In the genomic region with DNA sequence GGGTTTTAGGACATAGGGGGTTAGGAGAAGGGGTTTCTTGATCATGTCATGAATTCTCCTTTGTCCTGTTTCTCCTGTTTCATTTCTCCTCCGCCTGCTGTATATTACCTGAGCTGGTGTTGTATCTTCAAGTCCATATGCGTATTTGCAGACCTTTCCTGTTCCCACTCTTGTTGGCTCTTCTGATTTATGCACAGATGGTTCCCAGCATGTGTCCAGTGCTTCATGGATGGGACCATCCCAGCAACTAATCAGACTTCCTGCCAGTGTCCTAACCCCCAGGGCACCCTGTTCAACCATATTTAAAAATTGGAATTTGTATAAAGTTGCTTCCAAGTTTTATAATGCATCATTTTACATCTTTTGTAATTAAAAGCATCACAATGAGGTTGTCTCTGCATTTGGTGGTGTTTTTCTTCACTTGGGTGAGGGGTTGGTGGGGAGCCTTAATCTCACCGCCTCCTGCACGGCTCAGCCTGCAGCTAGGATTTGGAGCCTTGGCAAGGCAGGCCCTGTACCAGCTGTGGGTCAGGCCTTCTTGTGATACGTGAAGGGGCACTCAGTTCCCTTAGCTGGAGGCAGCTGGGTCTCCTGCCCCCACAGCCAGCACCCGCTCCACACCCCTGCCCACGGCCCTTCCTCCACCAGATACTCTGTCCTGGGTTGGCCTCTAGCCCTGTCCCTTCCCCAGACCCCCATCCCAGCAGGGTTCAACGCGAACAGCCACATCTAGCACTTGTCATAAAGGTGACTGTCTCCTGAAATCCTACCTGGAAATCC, we compare ENCODE assay signal across 14 cellular contexts.
A peak's percentile ranks its signal among the peaks of the same experiment; 100 is the strongest.
DNase-seq lines count a peak whose midpoint lies in the region; ATAC-seq, FAIRE-seq and TF ChIP-seq lines count a peak whose summit lies in the region.
"Had no signal": no experiment of that assay in that cellular context is flagged by ENCODE, and none has a peak within 500 bp of the region (broad histone marks: within the 10 kb centered on the region; RNA-seq: fewer than 3 reads in every experiment).

No MANE protein-coding gene starts in this region.

- no peak overlapping the region for H3K4me3 Mint-ChIP-seq in activated CD4-positive, alpha-beta T cell treated with anti-CD3 and anti-CD28 coated beads for 36 hours
- no peak overlapping the region for H3K4me3 Mint-ChIP-seq in neural crest cell

- no peak for DNase-seq in activated CD4-positive, alpha-beta T cell treated with anti-CD3 and anti-CD28 coated beads for 36 hours
- no peak for DNase-seq in activated CD4-positive, alpha-beta T cell treated with anti-CD3 and anti-CD28 coated beads for 48 hours
- DNase-seq in NCI-H524 (lab: John Stamatoyannopoulos, UW) (peak; percentile 71 to 89), cerebellar cortex (ENCODE audit: low spot score) (peak; percentile 84), neural crest cell (ENCODE audit: low read depth, low spot score) (no peak), RCC 7860 (ENCODE audit: low spot score) (no peak), GDM1 (lab: John Stamatoyannopoulos, UW) (no peak), GM03348 (ENCODE audit: low spot score) (no peak)
- DNase-seq: CD4-positive, alpha-beta memory T cell; NCI-H187 treated with DMSO at 0.1 percent for 48 hours; NCI-H510A; PC-3 had no signal

- CTCF ChIA-PET in activated CD4-positive, alpha-beta T cell treated with anti-CD3 and anti-CD28 coated beads for 36 hours (lab: Charles Lee), result interaction anchor here (0.6 to 0.7 kb wide), 2 partner anchors 249 to 343 kb away, joined by 3 read pairs; no protein-coding TSS in a partner anchor

- POLR2A ChIA-PET in activated CD4-positive, alpha-beta T cell treated with anti-CD3 and anti-CD28 coated beads for 36 hours (lab: Charles Lee), result no interaction called here

- intact Hi-C loops in activated CD4-positive, alpha-beta T cell treated with anti-CD3 and anti-CD28 coated beads for 36 hours (cut with DNase I, micrococcal nuclease), result loop anchor here in 1 of 2 experiments (5.0 kb wide), 3 partner anchors 167 to 257 kb away; a partner anchor contains a TSS

- H3K27me3 Mint-ChIP-seq in activated CD4-positive, alpha-beta T cell treated with anti-CD3 and anti-CD28 coated beads for 36 hours, result no peaks in the 10 kb centered on the region
- H3K27me3 Mint-ChIP-seq in neural crest cell (ENCODE audit: low read depth), result no peaks in the 10 kb centered on the region

- peaks cover 24% of the 10 kb centered on the region for H3K36me3 Mint-ChIP-seq in activated CD4-positive, alpha-beta T cell treated with anti-CD3 and anti-CD28 coated beads for 36 hours (ENCODE audit: low read depth)
- peaks cover 21% of the 10 kb centered on the region for H3K36me3 Mint-ChIP-seq in neural crest cell (ENCODE audit: low read depth)

- no peak for TF ChIP-seq CTCF in neural crest cell (conservative IDR thresholded peaks at IDR 0.05)

- peak overlapping the region; percentile 67 for H3K27ac Mint-ChIP-seq in activated CD4-positive, alpha-beta T cell treated with anti-CD3 and anti-CD28 coated beads for 36 hours
- peak overlapping the region; percentile 19 for H3K27ac Mint-ChIP-seq in neural crest cell (ENCODE audit: unreplicated experiment)

- H3K9me3 Mint-ChIP-seq in activated CD4-positive, alpha-beta T cell treated with anti-CD3 and anti-CD28 coated beads for 36 hours (ENCODE audit: low read depth), result no peaks in the 10 kb centered on the region
- H3K9me3 Mint-ChIP-seq in neural crest cell, result no peaks in the 10 kb centered on the region

- ATAC-seq in activated CD4-positive, alpha-beta T cell treated with anti-CD3 and anti-CD28 coated beads for 36 hours, result no peak
- ATAC-seq: gastroesophageal sphincter, PC-3 had no signal

- H3K4me1 Mint-ChIP-seq in activated CD4-positive, alpha-beta T cell treated with anti-CD3 and anti-CD28 coated beads for 36 hours, result peaks cover 25% of the 10 kb centered on the region
- H3K4me1 Mint-ChIP-seq in neural crest cell, result peaks cover 6% of the 10 kb centered on the region

- no peak for FAIRE-seq in RCC 7860 (lab: Jason Lieb, UNC)
- FAIRE-seq: A204.1 had no signal

Comparison
In these comparisons a context has a peak if more than half of its experiments do, and no peak if none do; other contexts are left out.
1. DNase-seq: peak in NCI-H524 (2 of 2) and cerebellar cortex (single experiment); none in activated CD4-positive, alpha-beta T cell treated with anti-CD3 and anti-CD28 coated beads for 36 hours (single experiment), activated CD4-positive, alpha-beta T cell treated with anti-CD3 and anti-CD28 coated beads for 48 hours (single experiment), neural crest cell (single experiment), RCC 7860 (single experiment), GDM1 (single experiment) and GM03348 (single experiment).